In the genomic region with DNA sequence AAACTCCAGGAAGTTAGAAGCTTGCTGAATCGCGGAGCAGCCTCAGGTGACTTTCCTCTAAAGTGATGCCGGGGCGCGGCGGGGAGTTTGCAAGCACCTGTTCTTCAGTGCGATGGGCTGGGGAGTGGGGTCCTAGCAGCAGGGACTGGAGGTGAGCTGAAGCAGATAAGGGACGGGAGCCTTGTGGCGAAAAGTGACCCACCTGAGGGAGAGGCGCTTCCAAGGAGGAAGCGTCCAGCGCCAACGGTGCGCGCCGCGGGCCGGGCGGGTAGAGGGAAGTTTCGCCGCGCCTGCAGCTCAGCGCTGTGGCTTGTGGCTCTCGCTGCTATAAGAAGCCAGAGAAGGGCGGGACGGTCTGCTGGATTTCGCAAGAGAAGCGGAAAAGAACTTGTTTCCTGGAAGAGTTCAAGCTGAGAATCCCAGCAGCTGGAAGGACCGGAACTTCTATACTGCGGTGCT, we compare ENCODE assay signal across 8 cellular contexts. TPM values are rescaled to one million over a fixed set of nuclear protein-coding genes. Genes with fewer than 3 reads are reported as not detected.
A peak's percentile ranks its signal among the peaks of the same experiment; 100 is the strongest.
DNase-seq lines count a peak whose midpoint lies in the region; ATAC-seq and TF ChIP-seq lines count a peak whose summit lies in the region.

A gene (minus strand): TSS at position 305 of the 459 bp plus-strand sequence. CDS start 22,625 bp downstream, outside the sequence.

- DNase-seq in HCEC 1CT: peak; percentile 11
- peak; percentile 2 to 5 for DNase-seq in activated CD4-positive, alpha-beta T cell treated with anti-CD3 and anti-CD28 coated beads, Interleukin-2, amount 50 U/mL, for 48 hours
- peak; percentile 93 for DNase-seq in Right ventricle myocardium inferior (ENCODE audit: missing footprints)
- peak; percentile 34 for DNase-seq in omental fat pad (ENCODE audit: low spot score)
- DNase-seq in AG08396 (ENCODE audit: low spot score): no peak
- DNase-seq in activated CD4-positive, CD25-positive, alpha-beta regulatory T cell (lab: John Stamatoyannopoulos, UW): no peak

- intact Hi-C loops in Right ventricle myocardium inferior (cut with DNase I): no loop called here

- ATAC-seq in Right ventricle myocardium inferior: peak; percentile 88
- peak; percentile 88 for ATAC-seq in omental fat pad (ENCODE audit: low FRiP score)
- no peak for ATAC-seq in HG03039 (IDR thresholded peaks at IDR 0.05; ENCODE audit: unreplicated experiment)
- no peak for ATAC-seq in HG03280 (IDR thresholded peaks at IDR 0.05; ENCODE audit: unreplicated experiment)

- no peak for TF ChIP-seq CTCF in omental fat pad (IDR thresholded peaks at IDR 0.05)

RNA-seq across cellular contexts. Expression of the gene that starts here (rescaled TPM):
- 25.2 TPM for total RNA-seq in Right ventricle myocardium inferior
- total RNA-seq in omental fat pad: 100 to 1,000 TPM in 2 of 4 donors, 10 to 100 TPM in 2; 47.9 to 318 (median 110) TPM

Comparison
In these comparisons a context has a peak if more than half of its experiments do, and no peak if none do; other contexts are left out.
1. DNase-seq: peak in HCEC 1CT (single experiment), activated CD4-positive, alpha-beta T cell treated with anti-CD3 and anti-CD28 coated beads, Interleukin-2, amount 50 U/mL, for 48 hours (2 of 2), Right ventricle myocardium inferior (single experiment) and omental fat pad (single experiment); none in AG08396 (single experiment) and activated CD4-positive, CD25-positive, alpha-beta regulatory T cell (0 of 4).
2. ATAC-seq: peak in Right ventricle myocardium inferior (single experiment) and omental fat pad (single experiment); none in HG03039 (single experiment) and HG03280 (single experiment).